ENCODE assay signal across 8 cellular contexts in the genomic region with DNA sequence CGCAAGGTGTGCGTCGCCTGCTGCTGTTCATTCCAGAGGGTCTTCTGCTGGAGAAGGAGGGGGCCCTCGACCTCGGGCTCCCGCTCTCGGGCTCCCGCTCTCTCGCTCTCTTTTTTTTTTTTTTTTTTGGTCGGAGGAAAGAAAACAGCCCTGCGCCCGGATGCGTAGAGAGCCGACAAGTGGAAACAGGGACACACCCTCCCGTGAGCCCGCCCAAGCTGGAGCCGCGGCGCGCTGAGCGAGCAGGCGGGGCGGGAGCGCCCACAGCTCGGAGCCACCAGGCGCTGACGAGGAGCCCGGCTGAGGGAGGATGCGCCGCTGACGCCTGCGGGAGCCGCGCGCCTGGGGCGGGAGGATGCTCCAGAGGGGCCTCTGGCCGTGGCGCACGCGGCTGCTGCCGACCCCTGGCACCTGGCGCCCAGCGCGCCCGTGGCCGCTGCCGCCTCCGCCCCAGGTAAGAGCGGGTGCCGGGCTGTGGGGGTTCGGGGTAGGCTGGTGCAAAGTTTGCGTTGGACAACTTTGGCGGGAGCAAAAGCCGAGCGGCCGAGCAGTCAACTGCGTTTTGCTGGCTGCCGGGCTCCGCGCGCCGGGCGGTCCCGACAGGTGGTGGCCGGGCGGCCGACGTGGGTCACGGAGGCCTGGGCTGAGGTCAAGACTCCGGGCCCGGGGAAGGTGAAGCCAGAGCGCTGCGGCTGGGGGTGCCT. TPM values are rescaled to one million over a fixed set of nuclear protein-coding genes. Genes with fewer than 3 reads are reported as not detected.
A peak's percentile ranks its signal among the peaks of the same experiment; 100 is the strongest.
DNase-seq lines count a peak whose midpoint lies in the region; ATAC-seq and TF ChIP-seq lines count a peak whose summit lies in the region.

A gene with protein sequence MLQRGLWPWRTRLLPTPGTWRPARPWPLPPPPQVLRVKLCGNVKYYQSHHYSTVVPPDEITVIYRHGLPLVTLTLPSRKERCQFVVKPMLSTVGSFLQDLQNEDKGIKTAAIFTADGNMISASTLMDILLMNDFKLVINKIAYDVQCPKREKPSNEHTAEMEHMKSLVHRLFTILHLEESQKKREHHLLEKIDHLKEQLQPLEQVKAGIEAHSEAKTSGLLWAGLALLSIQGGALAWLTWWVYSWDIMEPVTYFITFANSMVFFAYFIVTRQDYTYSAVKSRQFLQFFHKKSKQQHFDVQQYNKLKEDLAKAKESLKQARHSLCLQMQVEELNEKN (plus strand): TSS at position 264 of the 704 bp plus-strand sequence. CDS start 92 bp downstream, at position 356.

- H3K27me3 Mint-ChIP-seq in activated CD4-positive, alpha-beta memory T cell treated with anti-CD3 and anti-CD28 coated beads, Interleukin-2, amount 10 ng/mL, durations not matched to agents 7 days and 5 days, result no peaks in the 10 kb centered on the region

- 0 to 1% methylated on average over 63 to 73 of the region's 73 CpGs for WGBS in lung, 2 donors

- H3K27ac ChIP-seq in BLaER1 treated with 17β-estradiol and CSF1 and Interleukin-3, amounts not matched to agents 10 nM and 100 nM, result peak within 1 kb of the TSS; percentile 58 to 95 (median 81)
- H3K27ac ChIP-seq in lung (ENCODE audit: low read depth in 1 of 2, low read length in 1 of 2), result peak within 1 kb of the TSS; percentile 79 to 92

- TF ChIP-seq CTCF in lung (IDR thresholded peaks at IDR 0.05; ENCODE audit: control extremely low read depth, extremely low read depth), result no peak

- peak within 1 kb of the TSS; percentile 71 to 94 (median 84) for H3K4me3 ChIP-seq in BLaER1 treated with 17β-estradiol and CSF1 and Interleukin-3, amounts not matched to agents 10 nM and 100 nM
- H3K4me3 ChIP-seq in lung, result peak within 1 kb of the TSS; percentile 80

- peak within 1 kb of the TSS; percentile 77 to 99 (median 96) for H3K4me2 ChIP-seq in BLaER1 treated with 17β-estradiol and CSF1 and Interleukin-3, amounts not matched to agents 10 nM and 100 nM

- CTCF ChIA-PET in activated CD4-positive, alpha-beta memory T cell treated with anti-CD3 and anti-CD28 coated beads, Interleukin-2, amount 10 ng/mL, durations not matched to agents 7 days and 5 days (lab: Charles Lee), result interaction anchor here (0.7 to 3.0 kb wide), 12 partner anchors 11 to 143 kb away, joined by 3 to 28 read pairs (median 4); a partner anchor contains a TSS

- ATAC-seq in GM19324 (IDR thresholded peaks at IDR 0.05; ENCODE audit: low FRiP score, unreplicated experiment), result peak; percentile 94
- ATAC-seq in HG03457 (IDR thresholded peaks at IDR 0.05; ENCODE audit: unreplicated experiment), result peak; percentile 92
- ATAC-seq in lung (ENCODE audit: insufficient read depth, low FRiP score), result peak; percentile 94

- H3K4me1 ChIP-seq in BLaER1 treated with 17β-estradiol and CSF1 and Interleukin-3, amounts not matched to agents 10 nM and 100 nM, result peaks cover 17 to 27% (median 22%) of the 10 kb centered on the region in 10 experiments
- H3K4me1 ChIP-seq in lung (ENCODE audit: control insufficient read depth in 2 of 2, insufficient read depth in 2 of 2, low read length in 2 of 2), result peaks cover 0 to 1% of the 10 kb centered on the region in 2 donors

- peaks cover 44% of the 10 kb centered on the region for H3K36me3 Mint-ChIP-seq in activated CD4-positive, alpha-beta memory T cell treated with anti-CD3 and anti-CD28 coated beads, Interleukin-2, amount 10 ng/mL, durations not matched to agents 7 days and 5 days (ENCODE audit: low read depth)

- peak within 1 kb of the TSS; percentile 74 to 92 (median 83) for H3K9ac ChIP-seq in BLaER1 treated with 17β-estradiol and CSF1 and Interleukin-3, amounts not matched to agents 10 nM and 100 nM

- DNase-seq in NCI-H774 (lab: John Stamatoyannopoulos, UW) (peak; percentile 80), lung (ENCODE audit: low spot score) (peak; percentile 79)
- peak; percentile 95 for DNase-seq in activated CD4-positive, alpha-beta memory T cell treated with anti-CD3 and anti-CD28 coated beads, Interleukin-2, amount 10 ng/mL, durations not matched to agents 7 days and 5 days
- DNase-seq in effector CD4-positive, alpha-beta T cell, result peak; percentile 88
- peak; percentile 68 to 84 (median 83) for DNase-seq in stimulated activated CD4-positive, alpha-beta T cell treated with anti-CD3 and anti-CD28 coated beads, TNF-alpha, amount 100 ng/mL, for 4 hours (ENCODE audit: low read depth in 3 of 3)

- H3K27ac Mint-ChIP-seq in activated CD4-positive, alpha-beta memory T cell treated with anti-CD3 and anti-CD28 coated beads, Interleukin-2, amount 10 ng/mL, durations not matched to agents 7 days and 5 days, result peak within 1 kb of the TSS; percentile 94

- H3K4me1 Mint-ChIP-seq in activated CD4-positive, alpha-beta memory T cell treated with anti-CD3 and anti-CD28 coated beads, Interleukin-2, amount 10 ng/mL, durations not matched to agents 7 days and 5 days, result peaks cover 49% of the 10 kb centered on the region

- H3K9me3 ChIP-seq in BLaER1 treated with 17β-estradiol and CSF1 and Interleukin-3, amounts not matched to agents 10 nM and 100 nM (replicated peaks in 1 of 11), result peaks cover 7 to 18% (median 15%) of the 10 kb centered on the region in 11 experiments
- no peaks in the 10 kb centered on the region for H3K9me3 ChIP-seq in lung (ENCODE audit: control insufficient read depth in 2 of 2, insufficient read depth in 1 of 2, low read length in 1 of 2)

- POLR2A ChIA-PET in activated CD4-positive, alpha-beta memory T cell treated with anti-CD3 and anti-CD28 coated beads, Interleukin-2, amount 10 ng/mL, durations not matched to agents 7 days and 5 days (lab: Charles Lee), result interaction anchor here (0.6 to 5.1 kb wide), 32 partner anchors 10 to 912 kb away, joined by 3 to 58 read pairs (median 5); a partner anchor contains a TSS

- H3K4me3 Mint-ChIP-seq in activated CD4-positive, alpha-beta memory T cell treated with anti-CD3 and anti-CD28 coated beads, Interleukin-2, amount 10 ng/mL, durations not matched to agents 7 days and 5 days, result peak within 1 kb of the TSS; percentile 92

- H4K20me1 ChIP-seq in BLaER1 treated with 17β-estradiol and CSF1 and Interleukin-3, amounts not matched to agents 10 nM and 100 nM, result peaks cover 0 to 15% (median 0%) of the 10 kb centered on the region in 11 experiments; a peak in 3 of 22 replicates

- peaks cover 0 to 17% (median 5%) of the 10 kb centered on the region in 11 experiments; a peak in 4 of 22 replicates for H3K36me3 ChIP-seq in BLaER1 treated with 17β-estradiol and CSF1 and Interleukin-3, amounts not matched to agents 10 nM and 100 nM
- H3K36me3 ChIP-seq in lung (ENCODE audit: control insufficient read depth in 2 of 2, insufficient read depth in 2 of 2, low read length in 2 of 2), result no peaks in the 10 kb centered on the region

- peaks cover 2% of the 10 kb centered on the region for H3K9me3 Mint-ChIP-seq in activated CD4-positive, alpha-beta memory T cell treated with anti-CD3 and anti-CD28 coated beads, Interleukin-2, amount 10 ng/mL, durations not matched to agents 7 days and 5 days

- peaks cover 0 to 17% (median 10%) of the 10 kb centered on the region in 11 experiments; a peak in 14 of 22 replicates for H3K27me3 ChIP-seq in BLaER1 treated with 17β-estradiol and CSF1 and Interleukin-3, amounts not matched to agents 10 nM and 100 nM
- H3K27me3 ChIP-seq in lung (ENCODE audit: control insufficient read depth, insufficient read depth), result no peaks in the 10 kb centered on the region

RNA-seq across cellular contexts. Expression of the gene that starts here (rescaled TPM):
- total RNA-seq in activated CD4-positive, alpha-beta memory T cell treated with anti-CD3 and anti-CD28 coated beads, Interleukin-2, amount 10 ng/mL, durations not matched to agents 7 days and 5 days, result 10 to 100 TPM; 90.6 to 96.9 TPM
- total RNA-seq in lung, result 10 to 100 TPM in 1 of 2 donors, 1 to 10 TPM in 1; 9.2 to 21.7 TPM
- 10 to 100 TPM; 10.1 to 25.3 TPM for polyA plus RNA-seq in lung

Comparison
In these comparisons a context has a peak if more than half of its experiments do, and no peak if none do; other contexts are left out.
1. Peak in every context shown above with its lines: DNase-seq, ATAC-seq, H3K4me3 ChIP-seq and H3K27ac ChIP-seq.
2. RNA of the gene that starts here (total RNA-seq): 90.6 to 96.9 TPM in activated CD4-positive, alpha-beta memory T cell treated with anti-CD3 and anti-CD28 coated beads, Interleukin-2, amount 10 ng/mL, durations not matched to agents 7 days and 5 days; 9.2 to 21.7 TPM in lung; every median in the first group is over 4 times any median in the second.